22 cellular contexts compared by ENCODE assay signal in genomic region chr21:27466175-27466574, GRCh38.
DNase-seq lines count a peak whose midpoint lies in the region; ATAC-seq and TF ChIP-seq lines count a peak whose summit lies in the region.
"Had no signal": no experiment of that assay in that cellular context is flagged by ENCODE, and none has a peak within 500 bp of the region (broad histone marks: within the 10 kb centered on the region; RNA-seq: fewer than 3 reads in every experiment).

No MANE protein-coding gene starts in this region.

- H3K79me2 ChIP-seq in PC-3 (ENCODE audit: low read length) = no peaks in the 10 kb centered on the region

- H2AFZ ChIP-seq in PC-3 (ENCODE audit: low read length) = no peak overlapping the region

- H3K36me3 Mint-ChIP-seq in activated naive CD4-positive, alpha-beta T cell treated with anti-CD3 and anti-CD28 coated beads for 36 hours (ENCODE audit: low read depth) = no peaks in the 10 kb centered on the region
- H3K36me3 Mint-ChIP-seq: activated naive CD8-positive, alpha-beta T cell treated with anti-CD3 and anti-CD28 coated beads, Interleukin-2, amount 10 ng/mL, durations not matched to agents 7 days and 5 days; brain; CD14-positive monocyte; IgD-negative memory B cell; naive thymus-derived CD8-positive, alpha-beta T cell had no signal

- ATAC-seq in left ventricle myocardium superior (no peak), PC-3 (no peak), foreskin keratinocyte (no peak)
- ATAC-seq: activated CD4-positive, alpha-beta T cell treated with anti-CD3 and anti-CD28 coated beads for 36 hours; gastroesophageal sphincter; naive thymus-derived CD8-positive, alpha-beta T cell; pancreas; sciatic nerve had no signal

- H3K9me3 ChIP-seq in left ventricle myocardium inferior (replicated peaks) (no peaks in the 10 kb centered on the region), PC-3 (ENCODE audit: low read length) (peaks cover 15% of the 10 kb centered on the region)
- H3K9me3 ChIP-seq: gastroesophageal sphincter, pancreas had no signal

- no peak for DNase-seq in left ventricle myocardium inferior
- no peak for DNase-seq in left ventricle myocardium superior
- DNase-seq in PC-3 = no peak
- no peak for DNase-seq in fibroblast of the aortic adventitia (ENCODE audit: low read depth)
- no peak for DNase-seq in SIG-M5 (lab: John Stamatoyannopoulos, UW)
- no peak for DNase-seq in foreskin melanocyte
- DNase-seq in activated naive CD4-positive, alpha-beta T cell treated with anti-CD3 and anti-CD28 coated beads for 36 hours = no peak
- no peak for DNase-seq in foreskin keratinocyte
- DNase-seq: activated CD4-positive, alpha-beta T cell treated with anti-CD3 and anti-CD28 coated beads for 36 hours; activated naive CD8-positive, alpha-beta T cell treated with anti-CD3 and anti-CD28 coated beads, Interleukin-2, amount 10 ng/mL, durations not matched to agents 7 days and 5 days; activated T-cell treated with anti-CD3 and anti-CD28 coated beads, Interleukin-2, amount 50 U/mL, for 48 hours; EL; MV-4-11; naive thymus-derived CD8-positive, alpha-beta T cell; NCI-H2029 treated with DMSO at 0.1 percent for 48 hours; NCI-H446; pancreas had no signal

- no peak overlapping the region for H3K27ac ChIP-seq in left ventricle myocardium inferior (replicated peaks)
- H3K27ac ChIP-seq in PC-3 (ENCODE audit: low read length) = no peak overlapping the region
- no peak overlapping the region for H3K27ac ChIP-seq in foreskin keratinocyte
- H3K27ac ChIP-seq: gastroesophageal sphincter, pancreas had no signal

- no peaks in the 10 kb centered on the region for H3F3A ChIP-seq in PC-3 (ENCODE audit: low read length, unreplicated experiment)

- no TSS peak for BruUV-seq in PC-3 (replicated peaks; lab: Mats Ljungman, UMichigan)

- H3K4me3 ChIP-seq in left ventricle myocardium inferior = no peak overlapping the region
- H3K4me3 ChIP-seq in PC-3 (ENCODE audit: low read length) = no peak overlapping the region
- H3K4me3 ChIP-seq in fibroblast of the aortic adventitia (ENCODE audit: low read depth, low read length) = no peak overlapping the region
- H3K4me3 ChIP-seq: gastroesophageal sphincter, pancreas had no signal

- no peaks in the 10 kb centered on the region for H3K9me3 Mint-ChIP-seq in activated naive CD4-positive, alpha-beta T cell treated with anti-CD3 and anti-CD28 coated beads for 36 hours
- H3K9me3 Mint-ChIP-seq: brain had no signal

- H3K36me3 ChIP-seq in left ventricle myocardium inferior (no peaks in the 10 kb centered on the region), PC-3 (ENCODE audit: low read depth, low read length) (no peaks in the 10 kb centered on the region)
- H3K36me3 ChIP-seq: gastroesophageal sphincter, pancreas had no signal

- no peaks in the 10 kb centered on the region for H3K27me3 Mint-ChIP-seq in activated naive CD4-positive, alpha-beta T cell treated with anti-CD3 and anti-CD28 coated beads for 36 hours (ENCODE audit: low read depth)
- H3K27me3 Mint-ChIP-seq: activated naive CD8-positive, alpha-beta T cell treated with anti-CD3 and anti-CD28 coated beads, Interleukin-2, amount 10 ng/mL, durations not matched to agents 7 days and 5 days; IgD-negative memory B cell; naive thymus-derived CD8-positive, alpha-beta T cell had no signal

- H3K4me1 Mint-ChIP-seq in activated naive CD4-positive, alpha-beta T cell treated with anti-CD3 and anti-CD28 coated beads for 36 hours (ENCODE audit: low read depth) = no peaks in the 10 kb centered on the region
- H3K4me1 Mint-ChIP-seq: activated CD4-positive, alpha-beta T cell treated with anti-CD3 and anti-CD28 coated beads for 36 hours; activated naive CD8-positive, alpha-beta T cell treated with anti-CD3 and anti-CD28 coated beads, Interleukin-2, amount 10 ng/mL, durations not matched to agents 7 days and 5 days; brain; CD14-positive monocyte; IgD-negative memory B cell; naive thymus-derived CD8-positive, alpha-beta T cell had no signal

- TF ChIP-seq CTCF in left ventricle myocardium inferior (IDR thresholded peaks at IDR 0.05; ENCODE audit: borderline replicate concordance) = peak; percentile 21
- peak; percentile 35; the same call in 1 of the 2 replicates for TF ChIP-seq CTCF in PC-3 (conservative IDR thresholded peaks at IDR 0.05; ENCODE audit: low read depth, low read length)
- TF ChIP-seq CTCF in fibroblast of the aortic adventitia (IDR thresholded peaks at IDR 0.05; ENCODE audit: insufficient read depth, low read length) = peak; percentile 20
- no peak for TF ChIP-seq CTCF in foreskin keratinocyte (conservative IDR thresholded peaks at IDR 0.05)

- CTCF ChIA-PET in PC-3 (lab: Charles Lee) = no interaction called here
- CTCF ChIA-PET in activated naive CD4-positive, alpha-beta T cell treated with anti-CD3 and anti-CD28 coated beads for 36 hours (lab: Charles Lee) = no interaction called here

- H3K4me1 ChIP-seq in left ventricle myocardium inferior = no peaks in the 10 kb centered on the region
- no peaks in the 10 kb centered on the region for H3K4me1 ChIP-seq in PC-3 (ENCODE audit: insufficient read depth, low read length)
- H3K4me1 ChIP-seq in foreskin keratinocyte = peaks cover 19% of the 10 kb centered on the region
- H3K4me1 ChIP-seq: gastroesophageal sphincter, pancreas had no signal

- H3K4me3 Mint-ChIP-seq in activated naive CD4-positive, alpha-beta T cell treated with anti-CD3 and anti-CD28 coated beads for 36 hours = no peak overlapping the region
- H3K4me3 Mint-ChIP-seq: activated CD4-positive, alpha-beta T cell treated with anti-CD3 and anti-CD28 coated beads for 36 hours; activated naive CD8-positive, alpha-beta T cell treated with anti-CD3 and anti-CD28 coated beads, Interleukin-2, amount 10 ng/mL, durations not matched to agents 7 days and 5 days; brain; CD14-positive monocyte; IgD-negative memory B cell; naive thymus-derived CD8-positive, alpha-beta T cell had no signal

- intact Hi-C loops in left ventricle myocardium inferior (cut with micrococcal nuclease) (no loop called here), left ventricle myocardium superior (cut with micrococcal nuclease) (no loop called here), PC-3 (cut with micrococcal nuclease) (no loop called here)
- intact Hi-C loops in activated naive CD4-positive, alpha-beta T cell treated with anti-CD3 and anti-CD28 coated beads for 36 hours (cut with micrococcal nuclease) = no loop called here

- H3K27me3 ChIP-seq in left ventricle myocardium inferior (ENCODE audit: low read depth) = no peaks in the 10 kb centered on the region
- H3K27me3 ChIP-seq in PC-3 (ENCODE audit: low read length) = no peaks in the 10 kb centered on the region
- H3K27me3 ChIP-seq in foreskin keratinocyte = no peaks in the 10 kb centered on the region
- H3K27me3 ChIP-seq: gastroesophageal sphincter, pancreas had no signal

- H3K4me2 ChIP-seq in PC-3 (ENCODE audit: low read length) = no peak overlapping the region

- H3K9me2 ChIP-seq in PC-3 (replicated peaks; ENCODE audit: low read length) = no peaks in the 10 kb centered on the region

- no peak overlapping the region for H3K27ac Mint-ChIP-seq in activated naive CD4-positive, alpha-beta T cell treated with anti-CD3 and anti-CD28 coated beads for 36 hours
- H3K27ac Mint-ChIP-seq: activated CD4-positive, alpha-beta T cell treated with anti-CD3 and anti-CD28 coated beads for 36 hours; activated naive CD8-positive, alpha-beta T cell treated with anti-CD3 and anti-CD28 coated beads, Interleukin-2, amount 10 ng/mL, durations not matched to agents 7 days and 5 days; brain; CD14-positive monocyte; IgD-negative memory B cell; naive thymus-derived CD8-positive, alpha-beta T cell had no signal

- POLR2A ChIA-PET in PC-3 (lab: Charles Lee; ENCODE audit: unreplicated experiment) = no interaction called here

- H3K9ac ChIP-seq in PC-3 (ENCODE audit: low read length) = no peak overlapping the region

- H4K20me1 ChIP-seq in PC-3 (ENCODE audit: low read length) = no peaks in the 10 kb centered on the region
